ENCODE assay signal across 24 cellular contexts in genomic region chr1:56194911-56195310, GRCh38.
DNase-seq lines count a peak whose midpoint lies in the region; ATAC-seq and TF ChIP-seq lines count a peak whose summit lies in the region.
"Had no signal": no experiment of that assay in that cellular context is flagged by ENCODE, and none has a peak within 500 bp of the region (broad histone marks: within the 10 kb centered on the region; RNA-seq: fewer than 3 reads in every experiment).

No MANE protein-coding gene starts in this region.

- H3K36me3 Mint-ChIP-seq in nephron progenitor cell (ENCODE audit: low read depth): no peaks in the 10 kb centered on the region
- H3K36me3 Mint-ChIP-seq: activated CD8-positive, alpha-beta memory T cell treated with anti-CD3 and anti-CD28 coated beads, Interleukin-2, amount 10 ng/mL, durations not matched to agents 7 days and 5 days; activated naive CD4-positive, alpha-beta T cell treated with anti-CD3 and anti-CD28 coated beads, Interleukin-2, amount 50 U/mL, for 24 hours; CD14-positive monocyte had no signal

- no peak overlapping the region for H3K4me3 Mint-ChIP-seq in nephron progenitor cell
- H3K4me3 Mint-ChIP-seq: activated CD4-positive, alpha-beta T cell treated with anti-CD3 and anti-CD28 coated beads, Interleukin-2, amount 10 ng/mL, durations not matched to agents 7 days and 5 days; activated CD8-positive, alpha-beta memory T cell treated with anti-CD3 and anti-CD28 coated beads, Interleukin-2, amount 10 ng/mL, durations not matched to agents 7 days and 5 days; activated naive CD4-positive, alpha-beta T cell treated with anti-CD3 and anti-CD28 coated beads, Interleukin-2, amount 50 U/mL, for 24 hours; CD14-positive monocyte; stimulated activated naive CD8-positive, alpha-beta T cell treated with anti-CD3 and anti-CD28 coated beads, Interleukin-15, amount 100 ng/mL, for 72 hours had no signal

- H3K27ac Mint-ChIP-seq in nephron progenitor cell: no peak overlapping the region
- H3K27ac Mint-ChIP-seq: activated CD4-positive, alpha-beta T cell treated with anti-CD3 and anti-CD28 coated beads, Interleukin-2, amount 10 ng/mL, durations not matched to agents 7 days and 5 days; activated CD8-positive, alpha-beta memory T cell treated with anti-CD3 and anti-CD28 coated beads, Interleukin-2, amount 10 ng/mL, durations not matched to agents 7 days and 5 days; activated naive CD4-positive, alpha-beta T cell treated with anti-CD3 and anti-CD28 coated beads, Interleukin-2, amount 50 U/mL, for 24 hours; CD14-positive monocyte; stimulated activated naive CD8-positive, alpha-beta T cell treated with anti-CD3 and anti-CD28 coated beads, Interleukin-15, amount 100 ng/mL, for 72 hours had no signal

- H3K4me1 ChIP-seq in left ventricle myocardium inferior (peaks cover 54% of the 10 kb centered on the region), vagina (peaks cover 21% of the 10 kb centered on the region)

- no peak for TF ChIP-seq CTCF in left ventricle myocardium inferior (IDR thresholded peaks at IDR 0.05; ENCODE audit: borderline replicate concordance)
- TF ChIP-seq CTCF in astrocyte of the spinal cord (IDR thresholded peaks at IDR 0.05; ENCODE audit: low read depth, low read length): no peak
- TF ChIP-seq CTCF in vagina (IDR thresholded peaks at IDR 0.05): no peak
- TF ChIP-seq CTCF in nephron progenitor cell (IDR thresholded peaks at IDR 0.05): no peak

- intact Hi-C loops in Right ventricle myocardium superior (cut with DNase I): no loop called here
- intact Hi-C loops in left ventricle myocardium inferior (cut with micrococcal nuclease): loop anchor here (5.0 to 10.0 kb wide), 2 partner anchors 97 to 380 kb away; partner anchors contain the start of gene PLPP3
- intact Hi-C loops in vagina (cut with DNase I): no loop called here

- H3K27ac ChIP-seq in left ventricle myocardium inferior (replicated peaks): no peak overlapping the region
- peak overlapping the region; percentile 39 for H3K27ac ChIP-seq in vagina
- H3K27ac ChIP-seq: esophagus squamous epithelium, tibial nerve, WERI-Rb-1 had no signal

- H3K36me3 ChIP-seq in left ventricle myocardium inferior (no peaks in the 10 kb centered on the region), vagina (no peaks in the 10 kb centered on the region)
- H3K36me3 ChIP-seq: esophagus squamous epithelium, tibial nerve, WERI-Rb-1 had no signal

- TF ChIP-seq POLR2A in vagina (IDR thresholded peaks at IDR 0.05): no peak

- no peaks in the 10 kb centered on the region for H3K9me3 Mint-ChIP-seq in nephron progenitor cell
- H3K9me3 Mint-ChIP-seq: activated CD4-positive, alpha-beta T cell treated with anti-CD3 and anti-CD28 coated beads, Interleukin-2, amount 10 ng/mL, durations not matched to agents 7 days and 5 days; activated naive CD4-positive, alpha-beta T cell treated with anti-CD3 and anti-CD28 coated beads, Interleukin-2, amount 50 U/mL, for 24 hours; stimulated activated naive CD8-positive, alpha-beta T cell treated with anti-CD3 and anti-CD28 coated beads, Interleukin-15, amount 100 ng/mL, for 72 hours had no signal

- ATAC-seq in Right ventricle myocardium superior (ENCODE audit: poor library complexity): peak; percentile 51
- ATAC-seq: activated CD8-positive, alpha-beta memory T cell treated with anti-CD3 and anti-CD28 coated beads, Interleukin-2, amount 10 ng/mL, durations not matched to agents 7 days and 5 days; stimulated activated naive CD8-positive, alpha-beta T cell treated with anti-CD3 and anti-CD28 coated beads, Interleukin-15, amount 100 ng/mL, for 72 hours had no signal

- peaks cover 38% of the 10 kb centered on the region for H3K4me1 Mint-ChIP-seq in nephron progenitor cell
- H3K4me1 Mint-ChIP-seq: activated CD4-positive, alpha-beta T cell treated with anti-CD3 and anti-CD28 coated beads, Interleukin-2, amount 10 ng/mL, durations not matched to agents 7 days and 5 days; activated CD8-positive, alpha-beta memory T cell treated with anti-CD3 and anti-CD28 coated beads, Interleukin-2, amount 10 ng/mL, durations not matched to agents 7 days and 5 days; activated naive CD4-positive, alpha-beta T cell treated with anti-CD3 and anti-CD28 coated beads, Interleukin-2, amount 50 U/mL, for 24 hours; stimulated activated naive CD8-positive, alpha-beta T cell treated with anti-CD3 and anti-CD28 coated beads, Interleukin-15, amount 100 ng/mL, for 72 hours had no signal

- in situ Hi-C loops in astrocyte of the spinal cord (cut with HindIII; ENCODE audit: low sequenced_read_pairs): no loop called here

- DNase-seq in Right ventricle myocardium superior: no peak
- no peak for DNase-seq in left ventricle myocardium inferior
- DNase-seq in astrocyte of the spinal cord (ENCODE audit: low read depth, low spot score): peak; percentile 10
- DNase-seq in fibroblast of the conjunctiva (ENCODE audit: low read depth): peak; percentile 75
- no peak for DNase-seq in vagina (ENCODE audit: extremely low spot score in 2 of 2)
- no peak for DNase-seq in LoVo (ENCODE audit: low spot score)
- no peak for DNase-seq in RPMI8226
- no peak for DNase-seq in nephron progenitor cell
- DNase-seq: activated CD4-positive, alpha-beta T cell treated with anti-CD3 and anti-CD28 coated beads, Interleukin-2, amount 10 ng/mL, durations not matched to agents 7 days and 5 days; activated CD8-positive, alpha-beta memory T cell treated with anti-CD3 and anti-CD28 coated beads, Interleukin-2, amount 10 ng/mL, durations not matched to agents 7 days and 5 days; effector CD8-positive, alpha-beta T cell; esophagus squamous epithelium; H7; NCI-H1436; NCI-H510A; SK-N-SH; stimulated activated CD4-positive, alpha-beta T cell treated with anti-CD3 and anti-CD28 coated beads, Interleukin-12 subunit alpha, Interleukin-12 subunit beta, amount 100 ng/mL, for 4 hours; stimulated activated CD4-positive, alpha-beta T cell treated with anti-CD3 and anti-CD28 coated beads, Interleukin-4, amount 100 ng/mL, for 4 hours; stimulated activated naive CD8-positive, alpha-beta T cell treated with anti-CD3 and anti-CD28 coated beads, Interleukin-15, amount 100 ng/mL, for 72 hours; WERI-Rb-1 had no signal

- no peaks in the 10 kb centered on the region for H3K27me3 ChIP-seq in left ventricle myocardium inferior (ENCODE audit: low read depth)
- no peaks in the 10 kb centered on the region for H3K27me3 ChIP-seq in vagina
- H3K27me3 ChIP-seq: esophagus squamous epithelium, tibial nerve had no signal

- H3K27me3 Mint-ChIP-seq in nephron progenitor cell (ENCODE audit: low read depth, poor library complexity): peaks cover 6% of the 10 kb centered on the region
- H3K27me3 Mint-ChIP-seq: activated CD4-positive, alpha-beta T cell treated with anti-CD3 and anti-CD28 coated beads, Interleukin-2, amount 10 ng/mL, durations not matched to agents 7 days and 5 days; activated CD8-positive, alpha-beta memory T cell treated with anti-CD3 and anti-CD28 coated beads, Interleukin-2, amount 10 ng/mL, durations not matched to agents 7 days and 5 days; activated naive CD4-positive, alpha-beta T cell treated with anti-CD3 and anti-CD28 coated beads, Interleukin-2, amount 50 U/mL, for 24 hours; stimulated activated naive CD8-positive, alpha-beta T cell treated with anti-CD3 and anti-CD28 coated beads, Interleukin-15, amount 100 ng/mL, for 72 hours had no signal

- no peak overlapping the region for H3K4me3 ChIP-seq in left ventricle myocardium inferior
- H3K4me3 ChIP-seq in astrocyte of the spinal cord (ENCODE audit: low read depth, low read length): no peak overlapping the region
- no peak overlapping the region for H3K4me3 ChIP-seq in vagina
- H3K4me3 ChIP-seq: esophagus squamous epithelium, lung, tibial nerve had no signal

- no peaks in the 10 kb centered on the region for H3K9me3 ChIP-seq in left ventricle myocardium inferior (replicated peaks)
- no peaks in the 10 kb centered on the region for H3K9me3 ChIP-seq in vagina
- H3K9me3 ChIP-seq: esophagus squamous epithelium, SK-N-SH, tibial nerve had no signal

Comparison
In these comparisons a context has a peak if more than half of its experiments do, and no peak if none do; other contexts are left out.
1. DNase-seq: peak in astrocyte of the spinal cord (single experiment) and fibroblast of the conjunctiva (single experiment); none in Right ventricle myocardium superior (single experiment), left ventricle myocardium inferior (single experiment), vagina (0 of 2), LoVo (single experiment), RPMI8226 (single experiment) and nephron progenitor cell (single experiment).